9 cellular contexts compared by ENCODE assay signal in genomic region chr5:170216262-170216864, GRCh38. TPM values are rescaled to one million over a fixed set of nuclear protein-coding genes. Genes with fewer than 3 reads are reported as not detected.
DNase-seq lines count a peak whose midpoint lies in the region; ATAC-seq and TF ChIP-seq lines count a peak whose summit lies in the region.
"Had no signal": no experiment of that assay in that cellular context is flagged by ENCODE, and none has a peak within 500 bp of the region (broad histone marks: within the 10 kb centered on the region; RNA-seq: fewer than 3 reads in every experiment).

No MANE protein-coding gene starts in this region.

- DNase-seq in ACHN, result peak; percentile 52
- DNase-seq in HCEC 1CT, result peak; percentile 58
- DNase-seq in NT2/D1 (ENCODE audit: low read depth, low spot score), result peak; percentile 40
- DNase-seq in dorsolateral prefrontal cortex, result peak in 1 of 10 donors; percentile 48
- DNase-seq in osteoblast (ENCODE audit: insufficient read length, low spot score, missing footprints), result peak; percentile 85
- no peak for DNase-seq in ovary

- H3K4me1 ChIP-seq in NT2/D1 (ENCODE audit: insufficient read depth, insufficient read length), result no peaks in the 10 kb centered on the region
- H3K4me1 ChIP-seq in osteoblast (ENCODE audit: insufficient read depth, low read length), result peaks cover 16% of the 10 kb centered on the region
- H3K4me1 ChIP-seq in ovary (ENCODE audit: insufficient read depth), result peaks cover 2% of the 10 kb centered on the region

- H3K9me3 ChIP-seq in NT2/D1 (ENCODE audit: insufficient read depth, low read length), result no peaks in the 10 kb centered on the region
- H3K9me3 ChIP-seq in osteoblast (ENCODE audit: low read depth, low read length), result no peaks in the 10 kb centered on the region
- H3K9me3 ChIP-seq in ovary, result no peaks in the 10 kb centered on the region

- H3K27me3 ChIP-seq in NT2/D1 (ENCODE audit: insufficient read depth, insufficient read length), result no peaks in the 10 kb centered on the region
- H3K27me3 ChIP-seq in dorsolateral prefrontal cortex, result peaks cover 0 to 12% (median 0%) of the 10 kb centered on the region in 45 donors
- H3K27me3 ChIP-seq in osteoblast (ENCODE audit: insufficient read depth, low read length), result peaks cover 5% of the 10 kb centered on the region
- H3K27me3 ChIP-seq in ovary, result no peaks in the 10 kb centered on the region

- H3K36me3 ChIP-seq in NT2/D1 (ENCODE audit: insufficient read depth, insufficient read length, low read length), result no peaks in the 10 kb centered on the region
- no peaks in the 10 kb centered on the region for H3K36me3 ChIP-seq in osteoblast (ENCODE audit: insufficient read depth, low read length)
- no peaks in the 10 kb centered on the region for H3K36me3 ChIP-seq in ovary

- intact Hi-C loops in dorsolateral prefrontal cortex (cut with DNase I) (loop anchor here in 1 of 2 donors (2.0 to 10.0 kb wide), 2 partner anchors 116 to 512 kb away; no protein-coding TSS in a partner anchor), ovary (cut with DNase I) (no loop called here)

- no peak overlapping the region for H3K4me3 ChIP-seq in NT2/D1 (ENCODE audit: insufficient read length, low read depth)
- H3K4me3 ChIP-seq in dorsolateral prefrontal cortex, result no peak overlapping the region
- no peak overlapping the region for H3K4me3 ChIP-seq in osteoblast (ENCODE audit: insufficient read depth, low read length)
- no peak overlapping the region for H3K4me3 ChIP-seq in ovary

- H3K79me2 ChIP-seq in osteoblast (ENCODE audit: insufficient read depth, low read length), result no peaks in the 10 kb centered on the region

- H3K27ac ChIP-seq in dorsolateral prefrontal cortex, result no peak overlapping the region
- H3K27ac ChIP-seq in osteoblast (ENCODE audit: low read depth, low read length), result no peak overlapping the region
- no peak overlapping the region for H3K27ac ChIP-seq in ovary

- H2AFZ ChIP-seq in osteoblast (ENCODE audit: low read length), result no peak overlapping the region

- no peak overlapping the region for H3K4me2 ChIP-seq in osteoblast (ENCODE audit: insufficient read depth, low read length)

- H4K20me1 ChIP-seq in osteoblast (ENCODE audit: insufficient read depth, low read length), result no peaks in the 10 kb centered on the region

- no peak overlapping the region for H3K9ac ChIP-seq in NT2/D1 (ENCODE audit: insufficient read length, low read depth)

- peak in 55 of 56 donors; percentile 31 to 74 (median 59) for TF ChIP-seq CTCF in dorsolateral prefrontal cortex (IDR thresholded peaks at IDR 0.05 in 54 of 56, conservative IDR thresholded peaks at IDR 0.05 in 2 of 56; ENCODE audit: low read depth in 1 of 56, partially characterized antibody in 56 of 56)
- peak; percentile 90 for TF ChIP-seq CTCF in osteoblast (IDR thresholded peaks at IDR 0.05; ENCODE audit: extremely low read depth, low read depth, low read length)
- no peak for TF ChIP-seq CTCF in ovary (IDR thresholded peaks at IDR 0.05)

- TF ChIP-seq POLR2A in ovary (IDR thresholded peaks at IDR 0.05), result no peak

- ATAC-seq in GM21576 (IDR thresholded peaks at IDR 0.05; ENCODE audit: unreplicated experiment) (no peak), HG03039 (IDR thresholded peaks at IDR 0.05; ENCODE audit: unreplicated experiment) (no peak)

- in situ Hi-C loops in ACHN (cut with HindIII; ENCODE audit: low pct_ligation_motif_present, low pct_unique_long_range_greater_than_20kb, low sequenced_read_pairs), result loop anchor here (25.0 kb wide), 1 partner anchor 129 kb away; no protein-coding TSS in a partner anchor

- no peak for TF ChIP-seq EP300 in ovary (IDR thresholded peaks at IDR 0.05)

RNA-seq across cellular contexts. Expression of gene C5orf58, which starts 16.4 kb away (rescaled TPM):
- total RNA-seq in dorsolateral prefrontal cortex (1 to 10 TPM in 4 of 120 experiments, under 1 TPM in 5, not detected in 111; 0.60 to 1.4 (median 0.90) TPM), osteoblast (not detected in 2 replicates), ovary (not detected)
- under 1 TPM in 1 of 2 donors, not detected in 1; 0.36 TPM for polyA plus RNA-seq in ovary
- polyA plus RNA-seq: adipose tissue had no signal

Comparison
In these comparisons a context has a peak if more than half of its experiments do, and no peak if none do; other contexts are left out.
1. DNase-seq: peak in ACHN (single experiment), HCEC 1CT (single experiment), NT2/D1 (single experiment) and osteoblast (single experiment); none in ovary (0 of 5).
2. CTCF ChIP-seq: peak in dorsolateral prefrontal cortex (55 of 56) and osteoblast (single experiment); none in ovary (0 of 3).